ENCODE assay signal across 33 cellular contexts in genomic region chr2:173713904-173714555, GRCh38.
"Had no signal": no experiment of that assay in that cellular context is flagged by ENCODE, and none has a peak within 500 bp of the region (broad histone marks: within the 10 kb centered on the region; RNA-seq: fewer than 3 reads in every experiment).

No MANE protein-coding gene starts in this region.

- H3K4me3 ChIP-seq: esophagus muscularis mucosa, heart right ventricle, left lung, lower lobe of right lung, neural progenitor cell, right atrium auricular region, smooth muscle cell, uterus had no signal

- H3K4me3 Mint-ChIP-seq: activated CD4-positive, alpha-beta memory T cell treated with anti-CD3 and anti-CD28 coated beads for 36 hours; activated CD4-positive, alpha-beta T cell treated with anti-CD3 and anti-CD28 coated beads, Interleukin-2, amount 10 ng/mL, durations not matched to agents 24 days and 14 days; activated naive CD4-positive, alpha-beta T cell treated with anti-CD3 and anti-CD28 coated beads, Interleukin-2, amount 10 ng/mL, durations not matched to agents 7 days and 5 days; activated naive CD8-positive, alpha-beta T cell treated with anti-CD3 and anti-CD28 coated beads, Interleukin-2, amount 10 ng/mL, durations not matched to agents 7 days and 5 days; activated T-cell treated with anti-CD3 and anti-CD28 coated beads, Interleukin-2, amount 50 U/mL, for 24 hours; dendritic cell treated with granulocyte-macrophage colony-stimulating factor and Interleukin-4, amounts not matched to agents 40 ng/mL and 50 ng/mL, for 4 days; endodermal cell; natural killer cell; neural progenitor cell; stimulated activated memory B cell treated with anti-CD40 and anti-IgM and Interleukin-4, amounts not matched to agents 10 μg/mL and 1 μg/mL and 100 μg/mL, for 72 hours; stimulated activated naive CD8-positive, alpha-beta T cell treated with anti-CD3 and anti-CD28 coated beads, Interleukin-15, amount 100 ng/mL, for 72 hours; type B pancreatic cell had no signal

- H3K36me3 Mint-ChIP-seq: activated CD4-positive, alpha-beta memory T cell treated with anti-CD3 and anti-CD28 coated beads for 36 hours; activated naive CD4-positive, alpha-beta T cell treated with anti-CD3 and anti-CD28 coated beads, Interleukin-2, amount 10 ng/mL, durations not matched to agents 7 days and 5 days; activated naive CD8-positive, alpha-beta T cell treated with anti-CD3 and anti-CD28 coated beads, Interleukin-2, amount 10 ng/mL, durations not matched to agents 7 days and 5 days; natural killer cell; neural progenitor cell; stimulated activated memory B cell treated with anti-CD40 and anti-IgM and Interleukin-4, amounts not matched to agents 10 μg/mL and 1 μg/mL and 100 μg/mL, for 72 hours; type B pancreatic cell had no signal

- H3K4me1 Mint-ChIP-seq: activated CD4-positive, alpha-beta T cell treated with anti-CD3 and anti-CD28 coated beads, Interleukin-2, amount 10 ng/mL, durations not matched to agents 24 days and 14 days; activated naive CD4-positive, alpha-beta T cell treated with anti-CD3 and anti-CD28 coated beads, Interleukin-2, amount 10 ng/mL, durations not matched to agents 7 days and 5 days; activated naive CD8-positive, alpha-beta T cell treated with anti-CD3 and anti-CD28 coated beads, Interleukin-2, amount 10 ng/mL, durations not matched to agents 7 days and 5 days; natural killer cell; stimulated activated memory B cell treated with anti-CD40 and anti-IgM and Interleukin-4, amounts not matched to agents 10 μg/mL and 1 μg/mL and 100 μg/mL, for 72 hours; stimulated activated naive CD8-positive, alpha-beta T cell treated with anti-CD3 and anti-CD28 coated beads, Interleukin-15, amount 100 ng/mL, for 72 hours had no signal

- DNase-seq: activated CD4-positive, alpha-beta memory T cell treated with anti-CD3 and anti-CD28 coated beads for 36 hours; activated CD4-positive, alpha-beta T cell treated with anti-CD3 and anti-CD28 coated beads, Interleukin-2, amount 10 ng/mL, durations not matched to agents 24 days and 14 days; activated CD4-positive, CD25-positive, alpha-beta regulatory T cell treated with anti-CD3 and anti-CD28 coated beads, Interleukin-2, amount 50 U/mL, for 72 hours; activated CD8-positive, alpha-beta memory T cell treated with anti-CD3 and anti-CD28 coated beads, Interleukin-2, amount 50 U/mL, for 48 hours; activated gamma-delta T cell; activated naive CD4-positive, alpha-beta T cell treated with anti-CD3 and anti-CD28 coated beads, Interleukin-2, amount 10 ng/mL, durations not matched to agents 7 days and 5 days; activated naive CD8-positive, alpha-beta T cell treated with anti-CD3 and anti-CD28 coated beads, Interleukin-2, amount 10 ng/mL, durations not matched to agents 7 days and 5 days; activated T-cell treated with anti-CD3 and anti-CD28 coated beads, Interleukin-2, amount 50 U/mL, for 24 hours; amniotic stem cell; central memory CD4-positive, alpha-beta T cell; endodermal cell; foreskin keratinocyte; heart right ventricle; kidney glomerular epithelial cell; left lung; lower lobe of right lung; mesenchymal stem cell; natural killer cell; stimulated activated CD4-positive, alpha-beta T cell treated with anti-CD3 and anti-CD28 coated beads, Interleukin-1b, Interleukin-23, amount 100 ng/mL, for 48 hours; stimulated activated CD4-positive, alpha-beta T cell treated with anti-CD3 and anti-CD28 coated beads, Interleukin-4, amount 100 ng/mL, for 4 hours; stimulated activated CD8-positive, alpha-beta memory T cell treated with anti-CD3 and anti-CD28 coated beads, Interleukin-4, amount 100 ng/mL, for 48 hours; stimulated activated naive CD8-positive, alpha-beta T cell treated with anti-CD3 and anti-CD28 coated beads, Interleukin-15, amount 100 ng/mL, for 72 hours; substantia nigra; T-helper 9 cell; uterus; WERI-Rb-1 had no signal

- ATAC-seq: foreskin keratinocyte; heart right ventricle; left lung; lower lobe of right lung; stimulated activated memory B cell treated with anti-CD40 and anti-IgM and Interleukin-4, amounts not matched to agents 10 μg/mL and 1 μg/mL and 100 μg/mL, for 72 hours; stimulated activated naive CD8-positive, alpha-beta T cell treated with anti-CD3 and anti-CD28 coated beads, Interleukin-15, amount 100 ng/mL, for 72 hours had no signal

- H3K9me3 Mint-ChIP-seq: activated CD4-positive, alpha-beta memory T cell treated with anti-CD3 and anti-CD28 coated beads for 36 hours; activated CD4-positive, alpha-beta T cell treated with anti-CD3 and anti-CD28 coated beads, Interleukin-2, amount 10 ng/mL, durations not matched to agents 24 days and 14 days; activated naive CD4-positive, alpha-beta T cell treated with anti-CD3 and anti-CD28 coated beads, Interleukin-2, amount 10 ng/mL, durations not matched to agents 7 days and 5 days; activated naive CD8-positive, alpha-beta T cell treated with anti-CD3 and anti-CD28 coated beads, Interleukin-2, amount 10 ng/mL, durations not matched to agents 7 days and 5 days; activated T-cell treated with anti-CD3 and anti-CD28 coated beads, Interleukin-2, amount 50 U/mL, for 24 hours; dendritic cell treated with granulocyte-macrophage colony-stimulating factor and Interleukin-4, amounts not matched to agents 40 ng/mL and 50 ng/mL, for 4 days; endodermal cell; natural killer cell; neural progenitor cell; stimulated activated memory B cell treated with anti-CD40 and anti-IgM and Interleukin-4, amounts not matched to agents 10 μg/mL and 1 μg/mL and 100 μg/mL, for 72 hours; stimulated activated naive CD8-positive, alpha-beta T cell treated with anti-CD3 and anti-CD28 coated beads, Interleukin-15, amount 100 ng/mL, for 72 hours had no signal

- H3K27ac Mint-ChIP-seq: activated CD4-positive, alpha-beta memory T cell treated with anti-CD3 and anti-CD28 coated beads for 36 hours; activated CD4-positive, alpha-beta T cell treated with anti-CD3 and anti-CD28 coated beads, Interleukin-2, amount 10 ng/mL, durations not matched to agents 24 days and 14 days; activated naive CD4-positive, alpha-beta T cell treated with anti-CD3 and anti-CD28 coated beads, Interleukin-2, amount 10 ng/mL, durations not matched to agents 7 days and 5 days; activated naive CD8-positive, alpha-beta T cell treated with anti-CD3 and anti-CD28 coated beads, Interleukin-2, amount 10 ng/mL, durations not matched to agents 7 days and 5 days; activated T-cell treated with anti-CD3 and anti-CD28 coated beads, Interleukin-2, amount 50 U/mL, for 24 hours; dendritic cell treated with granulocyte-macrophage colony-stimulating factor and Interleukin-4, amounts not matched to agents 40 ng/mL and 50 ng/mL, for 4 days; endodermal cell; natural killer cell; neural progenitor cell; stimulated activated memory B cell treated with anti-CD40 and anti-IgM and Interleukin-4, amounts not matched to agents 10 μg/mL and 1 μg/mL and 100 μg/mL, for 72 hours; stimulated activated naive CD8-positive, alpha-beta T cell treated with anti-CD3 and anti-CD28 coated beads, Interleukin-15, amount 100 ng/mL, for 72 hours; type B pancreatic cell had no signal
